In genomic region chr5:16784843-16785791, GRCh38 we compare ENCODE assay signal across 8 cellular contexts.
DNase-seq lines count a peak whose midpoint lies in the region; ATAC-seq, FAIRE-seq and TF ChIP-seq lines count a peak whose summit lies in the region.

No MANE protein-coding gene starts in this region.

- no peak for TF ChIP-seq CTCF in endothelial cell (IDR thresholded peaks at IDR 0.05; ENCODE audit: unreplicated experiment)

- DNase-seq in stimulated activated CD4-positive, alpha-beta T cell treated with anti-CD3 and anti-CD28 coated beads, Interleukin-15, amount 100 ng/mL, for 24 hours: peak; percentile 73
- DNase-seq in NCI-H128 (lab: John Stamatoyannopoulos, UW; ENCODE audit: unreplicated experiment): no peak
- DNase-seq in endothelial cell (ENCODE audit: low spot score): no peak
- DNase-seq in NCI-H1436 (lab: John Stamatoyannopoulos, UW): no peak
- DNase-seq in GM12891 (ENCODE audit: insufficient read length, low spot score): no peak

- no peaks in the 10 kb centered on the region for H3K9me3 Mint-ChIP-seq in endothelial cell (ENCODE audit: unreplicated experiment)

- H3K4me3 Mint-ChIP-seq in endothelial cell (ENCODE audit: unreplicated experiment): no peak overlapping the region

- no peak for FAIRE-seq in GM12891 (lab: Jason Lieb, UNC)

- no peak for TF ChIP-seq POLR2A in GM12891 (IDR thresholded peaks at IDR 0.05; ENCODE audit: low read depth, low read length)

- H3K27ac Mint-ChIP-seq in endothelial cell (ENCODE audit: unreplicated experiment): no peak overlapping the region

- H3K4me1 Mint-ChIP-seq in endothelial cell (ENCODE audit: unreplicated experiment): no peaks in the 10 kb centered on the region

- H3K27me3 Mint-ChIP-seq in endothelial cell (ENCODE audit: unreplicated experiment): peaks cover 1% of the 10 kb centered on the region

- ATAC-seq in GM19328 (IDR thresholded peaks at IDR 0.05; ENCODE audit: unreplicated experiment) (peak; percentile 85), HG02884 (IDR thresholded peaks at IDR 0.05; ENCODE audit: unreplicated experiment) (peak; percentile 94)
- ATAC-seq in activated CD4-positive, CD25-positive, alpha-beta regulatory T cell treated with anti-CD3 and anti-CD28 coated beads, Interleukin-2, amount 50 U/mL, for 24 hours: peak; percentile 96 to 97

- peaks cover 32% of the 10 kb centered on the region for H3K36me3 Mint-ChIP-seq in endothelial cell (ENCODE audit: low read depth, unreplicated experiment)

TF ChIP-seq in GM12891, 5 proteins besides CTCF, POLR2A, EP300 and RAD21:
- TF ChIP-seq SPI1 (IDR thresholded peaks at IDR 0.05; ENCODE audit: low read depth, low read length): no peak
